ENCODE assay signal across 19 cellular contexts in the genomic region with DNA sequence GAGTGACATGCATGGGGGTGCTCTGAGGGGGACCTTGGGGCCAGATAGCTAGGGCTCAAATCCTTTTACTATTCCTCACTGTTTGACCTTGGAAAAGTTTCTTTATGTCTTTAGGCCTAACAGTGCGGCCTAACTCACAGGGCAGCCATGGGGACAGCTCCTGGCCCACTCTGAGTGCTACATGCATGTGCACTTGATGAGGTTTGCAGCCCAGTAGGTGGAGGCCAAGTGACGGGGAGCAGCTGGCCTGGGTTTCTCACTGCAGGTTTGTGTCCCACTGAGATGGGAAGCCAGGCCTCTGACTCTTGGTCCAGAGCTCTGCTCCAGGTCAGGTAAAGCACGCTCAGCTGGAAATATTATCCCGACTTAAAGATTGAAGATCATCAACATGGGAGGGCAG.
"Had no signal": no experiment of that assay in that cellular context is flagged by ENCODE, and none has a peak within 500 bp of the region (broad histone marks: within the 10 kb centered on the region; RNA-seq: fewer than 3 reads in every experiment).

No MANE protein-coding gene starts in this region.

- H3K9me3 ChIP-seq: neutrophil, right lobe of liver, thoracic aorta, tibial nerve, upper lobe of left lung had no signal

- H3K4me3 ChIP-seq: dorsolateral prefrontal cortex, lung, right lobe of liver, thoracic aorta, tibial nerve, upper lobe of left lung had no signal

- H3K4me1 Mint-ChIP-seq: natural killer cell; stimulated activated naive B cell treated with anti-CD40 and anti-IgM and Interleukin-4, amounts not matched to agents 10 μg/mL and 1 μg/mL and 100 μg/mL, for 72 hours had no signal

- H3K27me3 Mint-ChIP-seq: stimulated activated naive CD8-positive, alpha-beta T cell treated with anti-CD3 and anti-CD28 coated beads, Interleukin-15, Interleukin-2, amounts not matched to agents 100 ng/mL and 50 ng/mL, for 24 hours had no signal

- H3K9me3 Mint-ChIP-seq: natural killer cell; stimulated activated naive B cell treated with anti-CD40 and anti-IgM and Interleukin-4, amounts not matched to agents 10 μg/mL and 1 μg/mL and 100 μg/mL, for 72 hours; stimulated activated naive CD8-positive, alpha-beta T cell treated with anti-CD3 and anti-CD28 coated beads, Interleukin-15, Interleukin-2, amounts not matched to agents 100 ng/mL and 50 ng/mL, for 24 hours had no signal

- DNase-seq: dorsolateral prefrontal cortex; effector CD4-positive, alpha-beta T cell; hippocampal formation; left cardiac atrium; natural killer cell; retina; right lobe of liver; small intestine; stimulated activated CD4-positive, alpha-beta T cell treated with anti-CD3 and anti-CD28 coated beads, Interleukin-15, amount 100 ng/mL, for 24 hours; stimulated activated CD4-positive, alpha-beta T cell treated with anti-CD3 and anti-CD28 coated beads, Interleukin-2, amount 100 ng/mL, for 48 hours; stimulated activated naive B cell treated with anti-CD40 and anti-IgM and Interleukin-4, amounts not matched to agents 10 μg/mL and 1 μg/mL and 100 μg/mL, for 72 hours; upper lobe of left lung had no signal

- H3K27ac ChIP-seq: dorsolateral prefrontal cortex, neutrophil, parathyroid adenoma, right lobe of liver, thoracic aorta, tibial nerve, upper lobe of left lung had no signal

- H3K27ac Mint-ChIP-seq: memory B cell; natural killer cell; stimulated activated naive B cell treated with anti-CD40 and anti-IgM and Interleukin-4, amounts not matched to agents 10 μg/mL and 1 μg/mL and 100 μg/mL, for 72 hours; stimulated activated naive CD8-positive, alpha-beta T cell treated with anti-CD3 and anti-CD28 coated beads, Interleukin-15, Interleukin-2, amounts not matched to agents 100 ng/mL and 50 ng/mL, for 24 hours had no signal

- H3K36me3 Mint-ChIP-seq: memory B cell; natural killer cell; stimulated activated naive B cell treated with anti-CD40 and anti-IgM and Interleukin-4, amounts not matched to agents 10 μg/mL and 1 μg/mL and 100 μg/mL, for 72 hours had no signal

- H3K4me3 Mint-ChIP-seq: memory B cell; natural killer cell; stimulated activated naive B cell treated with anti-CD40 and anti-IgM and Interleukin-4, amounts not matched to agents 10 μg/mL and 1 μg/mL and 100 μg/mL, for 72 hours; stimulated activated naive CD8-positive, alpha-beta T cell treated with anti-CD3 and anti-CD28 coated beads, Interleukin-15, Interleukin-2, amounts not matched to agents 100 ng/mL and 50 ng/mL, for 24 hours had no signal

- ATAC-seq: natural killer cell; right lobe of liver; stimulated activated naive B cell treated with anti-CD40 and anti-IgM and Interleukin-4, amounts not matched to agents 10 μg/mL and 1 μg/mL and 100 μg/mL, for 72 hours had no signal

- H2AFZ ChIP-seq: parathyroid adenoma had no signal

- H3K27me3 ChIP-seq: dorsolateral prefrontal cortex, neutrophil, right lobe of liver, tibial nerve, upper lobe of left lung had no signal

- H3K36me3 ChIP-seq: neutrophil, right lobe of liver, thoracic aorta, upper lobe of left lung had no signal

- H3K4me1 ChIP-seq: parathyroid adenoma, right lobe of liver, tibial nerve, upper lobe of left lung had no signal

- H3K9ac ChIP-seq: parathyroid adenoma had no signal

- H3K79me2 ChIP-seq: parathyroid adenoma had no signal
